1 cellular context compared by ENCODE assay signal in the genomic region with DNA sequence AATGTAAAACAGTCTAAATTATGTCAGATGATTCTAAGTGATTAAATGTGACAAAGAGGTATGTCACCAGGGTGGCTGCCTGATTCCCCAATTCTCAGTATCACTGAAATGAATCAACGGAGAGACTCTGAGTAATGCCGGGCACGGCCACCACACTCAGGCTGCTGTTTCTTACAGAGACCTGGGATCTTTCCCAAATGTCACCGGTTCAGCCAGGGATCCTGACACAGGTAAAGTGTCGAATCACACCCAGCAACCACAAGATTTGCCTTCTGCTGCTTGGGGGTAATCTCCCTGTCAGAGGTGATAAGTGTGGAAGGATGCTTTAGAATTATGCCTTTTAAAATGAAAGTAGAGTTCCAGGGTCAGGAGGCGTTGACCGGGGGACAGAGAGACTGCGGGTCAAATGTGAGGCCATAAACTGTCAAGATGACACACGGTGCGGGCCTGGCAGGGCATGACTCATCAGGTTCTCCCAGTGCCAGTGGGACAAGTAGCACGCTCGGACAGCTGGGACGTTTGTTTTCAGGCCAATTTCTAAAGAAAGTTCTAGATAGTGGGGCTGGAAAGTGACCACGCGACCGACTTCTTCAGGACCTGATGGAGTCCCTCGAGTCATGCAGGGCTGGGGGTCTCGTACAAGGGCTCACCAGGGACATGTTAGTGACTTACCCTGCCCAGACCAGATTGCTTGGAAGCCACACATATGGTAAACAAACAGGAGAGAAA.
TF ChIP-seq lines count a peak whose summit lies in the region.

No MANE protein-coding gene starts in this region.

TF ChIP-seq in K562, 482 proteins besides CTCF, POLR2A, EP300 and RAD21 (continued from another document and continues in another):
- no peak for TF ChIP-seq SFPQ (IDR thresholded peaks at IDR 0.05; ENCODE audit: low read depth, low read length)
- no peak for TF ChIP-seq CBX2 (IDR thresholded peaks at IDR 0.05; ENCODE audit: insufficient read depth, low read length, poor library complexity, severe bottlenecking)
- TF ChIP-seq E2F8 (IDR thresholded peaks at IDR 0.05; ENCODE audit: low read depth, partially characterized antibody): no peak
- peak; percentile 48; the same call in 1 of the 2 replicates for TF ChIP-seq NFRKB (IDR thresholded peaks at IDR 0.05; ENCODE audit: low read depth)
- TF ChIP-seq, protein P1, sequence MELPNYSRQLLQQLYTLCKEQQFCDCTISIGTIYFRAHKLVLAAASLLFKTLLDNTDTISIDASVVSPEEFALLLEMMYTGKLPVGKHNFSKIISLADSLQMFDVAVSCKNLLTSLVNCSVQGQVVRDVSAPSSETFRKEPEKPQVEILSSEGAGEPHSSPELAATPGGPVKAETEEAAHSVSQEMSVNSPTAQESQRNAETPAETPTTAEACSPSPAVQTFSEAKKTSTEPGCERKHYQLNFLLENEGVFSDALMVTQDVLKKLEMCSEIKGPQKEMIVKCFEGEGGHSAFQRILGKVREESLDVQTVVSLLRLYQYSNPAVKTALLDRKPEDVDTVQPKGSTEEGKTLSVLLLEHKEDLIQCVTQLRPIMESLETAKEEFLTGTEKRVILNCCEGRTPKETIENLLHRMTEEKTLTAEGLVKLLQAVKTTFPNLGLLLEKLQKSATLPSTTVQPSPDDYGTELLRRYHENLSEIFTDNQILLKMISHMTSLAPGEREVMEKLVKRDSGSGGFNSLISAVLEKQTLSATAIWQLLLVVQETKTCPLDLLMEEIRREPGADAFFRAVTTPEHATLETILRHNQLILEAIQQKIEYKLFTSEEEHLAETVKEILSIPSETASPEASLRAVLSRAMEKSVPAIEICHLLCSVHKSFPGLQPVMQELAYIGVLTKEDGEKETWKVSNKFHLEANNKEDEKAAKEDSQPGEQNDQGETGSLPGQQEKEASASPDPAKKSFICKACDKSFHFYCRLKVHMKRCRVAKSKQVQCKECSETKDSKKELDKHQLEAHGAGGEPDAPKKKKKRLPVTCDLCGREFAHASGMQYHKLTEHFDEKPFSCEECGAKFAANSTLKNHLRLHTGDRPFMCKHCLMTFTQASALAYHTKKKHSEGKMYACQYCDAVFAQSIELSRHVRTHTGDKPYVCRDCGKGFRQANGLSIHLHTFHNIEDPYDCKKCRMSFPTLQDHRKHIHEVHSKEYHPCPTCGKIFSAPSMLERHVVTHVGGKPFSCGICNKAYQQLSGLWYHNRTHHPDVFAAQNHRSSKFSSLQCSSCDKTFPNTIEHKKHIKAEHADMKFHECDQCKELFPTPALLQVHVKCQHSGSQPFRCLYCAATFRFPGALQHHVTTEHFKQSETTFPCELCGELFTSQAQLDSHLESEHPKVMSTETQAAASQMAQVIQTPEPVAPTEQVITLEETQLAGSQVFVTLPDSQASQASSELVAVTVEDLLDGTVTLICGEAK (IDR thresholded peaks at IDR 0.05): 0 out of 2 replicates have a peak, but pooled peaks have one; percentile 25
- TF ChIP-seq, protein P1 (CRISPR knock-in tag; IDR thresholded peaks at IDR 0.05): no peak
- TF ChIP-seq ETV5 (CRISPR knock-in tag; IDR thresholded peaks at IDR 0.05; ENCODE audit: low read depth): no peak
- no peak for TF ChIP-seq ZNF384 (IDR thresholded peaks at IDR 0.05; ENCODE audit: low read depth, low read length)
- TF ChIP-seq NCOA2 (IDR thresholded peaks at IDR 0.05; ENCODE audit: partially characterized antibody in 2 of 2): no peak
- 0 out of 2 replicates have a peak, but pooled peaks have one; percentile 35 for TF ChIP-seq MTA1 (IDR thresholded peaks at IDR 0.05; ENCODE audit: borderline replicate concordance)
- no peak for TF ChIP-seq HNRNPLL (IDR thresholded peaks at IDR 0.05; ENCODE audit: low read depth, low read length, poor library complexity, severe bottlenecking)
- TF ChIP-seq RBM34 (IDR thresholded peaks at IDR 0.05; ENCODE audit: borderline replicate concordance, insufficient read depth, low read length): no peak
- TF ChIP-seq PPARD (CRISPR knock-in tag; IDR thresholded peaks at IDR 0.05): no peak
- TF ChIP-seq ZNF830 (CRISPR knock-in tag; IDR thresholded peaks at IDR 0.05): no peak
- TF ChIP-seq CREBBP (IDR thresholded peaks at IDR 0.05; ENCODE audit: low read depth, low read length): no peak
- no peak for TF ChIP-seq MITF (IDR thresholded peaks at IDR 0.05)
- no peak for TF ChIP-seq TRIM25 (IDR thresholded peaks at IDR 0.05; ENCODE audit: borderline replicate concordance)
- TF ChIP-seq CREB3 (tag; conservative IDR thresholded peaks at IDR 0.05; ENCODE audit: low read depth): peak; percentile 74
- TF ChIP-seq, protein P2, sequence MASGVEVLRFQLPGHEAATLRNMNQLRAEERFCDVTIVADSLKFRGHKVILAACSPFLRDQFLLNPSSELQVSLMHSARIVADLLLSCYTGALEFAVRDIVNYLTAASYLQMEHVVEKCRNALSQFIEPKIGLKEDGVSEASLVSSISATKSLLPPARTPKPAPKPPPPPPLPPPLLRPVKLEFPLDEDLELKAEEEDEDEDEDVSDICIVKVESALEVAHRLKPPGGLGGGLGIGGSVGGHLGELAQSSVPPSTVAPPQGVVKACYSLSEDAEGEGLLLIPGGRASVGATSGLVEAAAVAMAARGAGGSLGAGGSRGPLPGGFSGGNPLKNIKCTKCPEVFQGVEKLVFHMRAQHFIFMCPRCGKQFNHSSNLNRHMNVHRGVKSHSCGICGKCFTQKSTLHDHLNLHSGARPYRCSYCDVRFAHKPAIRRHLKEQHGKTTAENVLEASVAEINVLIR (CRISPR knock-in tag; IDR thresholded peaks at IDR 0.05): no peak
- TF ChIP-seq MED1 (CRISPR knock-in tag; IDR thresholded peaks at IDR 0.05; ENCODE audit: borderline replicate concordance): no peak
- no peak for TF ChIP-seq CEBPB (tag; IDR thresholded peaks at IDR 0.05)
- no peak for TF ChIP-seq ZFX (CRISPR knock-in tag; IDR thresholded peaks at IDR 0.05)
- TF ChIP-seq XRCC5 (IDR thresholded peaks at IDR 0.05; ENCODE audit: low read depth, low read length): no peak
- TF ChIP-seq ZMIZ1 (IDR thresholded peaks at IDR 0.05; ENCODE audit: low read depth in 2 of 2, low read length in 2 of 2): no peak
- no peak for TF ChIP-seq NCOA6 (IDR thresholded peaks at IDR 0.05)
- no peak for TF ChIP-seq ZFP36 (IDR thresholded peaks at IDR 0.05; ENCODE audit: low read depth, low read length, partially characterized antibody)
